Comparison of ENCODE assay signal across 1 cellular context in genomic region chr5:80713640-80714039, GRCh38.
TF ChIP-seq lines count a peak whose summit lies in the region.

No MANE protein-coding gene starts in this region.

TF ChIP-seq in HepG2, 621 proteins besides CTCF, POLR2A, EP300 and RAD21 (continued from another document):
- TF ChIP-seq AKNA (CRISPR knock-in tag; IDR thresholded peaks at IDR 0.05; ENCODE audit: borderline replicate concordance) (no peak), KMT2A (CRISPR knock-in tag; IDR thresholded peaks at IDR 0.05) (no peak), ZSCAN31 (CRISPR knock-in tag; IDR thresholded peaks at IDR 0.05; ENCODE audit: low read depth) (no peak), ZNF232 (CRISPR knock-in tag; IDR thresholded peaks at IDR 0.05; ENCODE audit: borderline replicate concordance) (no peak), RXRB (CRISPR knock-in tag; IDR thresholded peaks at IDR 0.05; ENCODE audit: borderline replicate concordance) (no peak)
